27 cellular contexts compared by ENCODE assay signal in genomic region chr7:153859239-153859638, GRCh38.
"Had no signal": no experiment of that assay in that cellular context is flagged by ENCODE, and none has a peak within 500 bp of the region (broad histone marks: within the 10 kb centered on the region; RNA-seq: fewer than 3 reads in every experiment).

No MANE protein-coding gene starts in this region.

- H3K27ac ChIP-seq: stomach, suprapubic skin, testis, thoracic aorta, thyroid gland, tibial artery, tibial nerve, upper lobe of left lung, upper lobe of right lung, vagina had no signal

- H3K9me3 ChIP-seq: suprapubic skin, testis, thoracic aorta, thyroid gland, tibial artery, transverse colon, upper lobe of left lung, upper lobe of right lung, vagina had no signal

- H3K4me1 ChIP-seq: stomach, suprapubic skin, testis, thyroid gland, tibial artery, tibial nerve, transverse colon, upper lobe of left lung, upper lobe of right lung, vagina had no signal

- DNase-seq: stimulated activated CD4-positive, alpha-beta T cell treated with anti-CD3 and anti-CD28 coated beads, Interleukin-2, amount 100 ng/mL, for 48 hours; stimulated activated CD4-positive, alpha-beta T cell treated with anti-CD3 and anti-CD28 coated beads, Interleukin-4, amount 100 ng/mL, for 1 hour; stimulated activated CD4-positive, alpha-beta T cell treated with anti-CD3 and anti-CD28 coated beads, Interleukin-4, amount 100 ng/mL, for 24 hours; stimulated activated CD4-positive, alpha-beta T cell treated with anti-CD3 and anti-CD28 coated beads, Interleukin-4, amount 100 ng/mL, for 4 hours; stimulated activated CD8-positive, alpha-beta memory T cell treated with anti-CD3 and anti-CD28 coated beads, Interleukin-4, amount 100 ng/mL, for 48 hours; stimulated activated naive B cell treated with anti-CD40 and anti-IgM and Interleukin-4, amounts not matched to agents 10 μg/mL and 1 μg/mL and 100 μg/mL, for 72 hours; stimulated activated naive CD4-positive, alpha-beta T cell; stimulated activated naive CD4-positive, alpha-beta T cell treated with Interleukin-2 at 50 U/mL for 16 hours; stimulated activated naive CD8-positive, alpha-beta T cell treated with anti-CD3 and anti-CD28 coated beads, Interleukin-15, amount 100 ng/mL, for 72 hours; stimulated activated naive CD8-positive, alpha-beta T cell treated with anti-CD3 and anti-CD28 coated beads, Interleukin-15, Interleukin-2, amounts not matched to agents 100 U/mL and 50 U/mL, for 24 hours; stomach; substantia nigra; testis; thyroid gland; tibial artery; transverse colon; trophoblast cell; upper lobe of left lung; upper lobe of right lung; uterus had no signal

- FAIRE-seq: urothelium cell line had no signal

- H3K4me3 ChIP-seq: stomach, suprapubic skin, testis, thoracic aorta, thyroid gland, tibial artery, tibial nerve, transverse colon, upper lobe of left lung, upper lobe of right lung, uterus, vagina had no signal

- H3K36me3 ChIP-seq: stomach, suprapubic skin, thoracic aorta, thyroid gland, tibial artery, tibial nerve, transverse colon, upper lobe of left lung, upper lobe of right lung, uterus, vagina had no signal

- ATAC-seq: stimulated activated effector memory CD8-positive, alpha-beta T cell treated with anti-CD3 and anti-CD28 coated beads, Interleukin-12 subunit alpha, Interleukin-12 subunit beta, amount 100 ng/mL, for 72 hours; stimulated activated memory B cell treated with anti-CD40 and anti-IgM and Interleukin-4, amounts not matched to agents 10 μg/mL and 1 μg/mL and 100 μg/mL, for 72 hours; stimulated activated naive B cell treated with anti-CD40 and anti-IgM and Interleukin-4, amounts not matched to agents 10 μg/mL and 1 μg/mL and 100 μg/mL, for 72 hours; stimulated activated naive CD8-positive, alpha-beta T cell treated with anti-CD3 and anti-CD28 coated beads, Interleukin-15, amount 100 ng/mL, for 72 hours; stimulated activated naive CD8-positive, alpha-beta T cell treated with anti-CD3 and anti-CD28 coated beads, Interleukin-15, Interleukin-2, amounts not matched to agents 100 U/mL and 50 U/mL, for 24 hours; upper lobe of right lung had no signal

- H3K27me3 ChIP-seq: stomach, suprapubic skin, testis, thyroid gland, tibial artery, tibial nerve, transverse colon, upper lobe of left lung, upper lobe of right lung, uterus, vagina had no signal
